ENCODE assay signal across 1 cellular context in the genomic region with DNA sequence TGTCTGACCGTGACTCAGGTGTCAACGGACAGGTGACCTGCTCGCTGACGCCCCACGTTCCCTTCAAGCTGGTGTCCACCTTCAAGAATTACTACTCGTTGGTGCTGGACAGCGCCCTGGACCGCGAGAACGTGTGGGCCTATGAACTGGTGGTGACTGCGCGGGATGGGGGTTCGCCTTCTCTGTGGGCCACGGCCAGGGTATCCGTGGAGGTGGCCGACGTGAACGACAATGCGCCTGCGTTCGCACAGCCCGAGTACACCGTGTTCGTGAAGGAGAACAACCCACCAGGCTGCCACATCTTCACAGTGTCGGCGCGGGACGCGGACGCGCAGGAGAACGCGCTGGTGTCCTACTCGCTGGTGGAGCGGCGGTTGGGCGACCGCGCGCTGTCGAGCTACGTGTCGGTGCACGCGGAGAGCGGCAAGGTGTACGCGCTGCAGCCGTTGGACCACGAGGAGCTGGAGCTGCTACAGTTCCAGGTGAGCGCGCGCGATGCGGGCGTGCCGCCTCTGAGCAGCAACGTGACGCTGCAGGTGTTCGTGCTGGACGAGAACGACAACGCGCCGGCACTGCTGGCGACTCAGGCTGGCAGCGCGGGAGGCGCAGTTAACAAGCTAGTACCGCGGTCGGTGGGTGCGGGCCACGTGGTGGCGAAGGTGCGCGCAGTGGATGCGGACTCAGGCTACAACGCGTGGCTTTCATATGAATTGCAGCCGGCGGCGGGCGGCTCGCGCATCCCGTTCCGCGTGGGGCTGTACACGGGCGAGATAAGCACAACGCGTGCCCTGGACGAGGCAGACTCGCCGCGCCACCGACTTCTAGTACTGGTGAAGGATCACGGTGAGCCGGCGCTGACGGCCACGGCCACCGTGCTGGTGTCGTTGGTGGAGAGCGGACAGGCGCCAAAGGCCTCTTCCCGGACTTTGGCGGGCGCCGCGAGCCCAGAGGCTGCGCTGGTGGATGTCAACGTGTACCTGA.
TF ChIP-seq lines count a peak whose summit lies in the region.

No MANE protein-coding gene starts in this region.

TF ChIP-seq in neural cell, 6 proteins besides CTCF, POLR2A, EP300 and RAD21:
- TF ChIP-seq MXI1 (conservative IDR thresholded peaks at IDR 0.05; ENCODE audit: poor library complexity, severe bottlenecking) = no peak
- TF ChIP-seq, protein P1, sequence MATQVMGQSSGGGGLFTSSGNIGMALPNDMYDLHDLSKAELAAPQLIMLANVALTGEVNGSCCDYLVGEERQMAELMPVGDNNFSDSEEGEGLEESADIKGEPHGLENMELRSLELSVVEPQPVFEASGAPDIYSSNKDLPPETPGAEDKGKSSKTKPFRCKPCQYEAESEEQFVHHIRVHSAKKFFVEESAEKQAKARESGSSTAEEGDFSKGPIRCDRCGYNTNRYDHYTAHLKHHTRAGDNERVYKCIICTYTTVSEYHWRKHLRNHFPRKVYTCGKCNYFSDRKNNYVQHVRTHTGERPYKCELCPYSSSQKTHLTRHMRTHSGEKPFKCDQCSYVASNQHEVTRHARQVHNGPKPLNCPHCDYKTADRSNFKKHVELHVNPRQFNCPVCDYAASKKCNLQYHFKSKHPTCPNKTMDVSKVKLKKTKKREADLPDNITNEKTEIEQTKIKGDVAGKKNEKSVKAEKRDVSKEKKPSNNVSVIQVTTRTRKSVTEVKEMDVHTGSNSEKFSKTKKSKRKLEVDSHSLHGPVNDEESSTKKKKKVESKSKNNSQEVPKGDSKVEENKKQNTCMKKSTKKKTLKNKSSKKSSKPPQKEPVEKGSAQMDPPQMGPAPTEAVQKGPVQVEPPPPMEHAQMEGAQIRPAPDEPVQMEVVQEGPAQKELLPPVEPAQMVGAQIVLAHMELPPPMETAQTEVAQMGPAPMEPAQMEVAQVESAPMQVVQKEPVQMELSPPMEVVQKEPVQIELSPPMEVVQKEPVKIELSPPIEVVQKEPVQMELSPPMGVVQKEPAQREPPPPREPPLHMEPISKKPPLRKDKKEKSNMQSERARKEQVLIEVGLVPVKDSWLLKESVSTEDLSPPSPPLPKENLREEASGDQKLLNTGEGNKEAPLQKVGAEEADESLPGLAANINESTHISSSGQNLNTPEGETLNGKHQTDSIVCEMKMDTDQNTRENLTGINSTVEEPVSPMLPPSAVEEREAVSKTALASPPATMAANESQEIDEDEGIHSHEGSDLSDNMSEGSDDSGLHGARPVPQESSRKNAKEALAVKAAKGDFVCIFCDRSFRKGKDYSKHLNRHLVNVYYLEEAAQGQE (IDR thresholded peaks at IDR 0.05; ENCODE audit: borderline replicate concordance) = no peak
- no peak for TF ChIP-seq SMC3 (conservative IDR thresholded peaks at IDR 0.05; ENCODE audit: poor library complexity)
- TF ChIP-seq TAF1 (IDR thresholded peaks at IDR 0.05; ENCODE audit: low read depth) = no peak
- TF ChIP-seq POLR2AphosphoS5 (IDR thresholded peaks at IDR 0.05) = no peak
- no peak for TF ChIP-seq EZH2 (IDR thresholded peaks at IDR 0.05; ENCODE audit: borderline replicate concordance, insufficient read depth, low read length, poor library complexity, severe bottlenecking)
TF ChIP-seq in neural cell: peak in this region for 0.
